Comparison of ENCODE assay signal across 8 cellular contexts in genomic region chr21:33948096-33948950, GRCh38. TPM values are rescaled to one million over a fixed set of nuclear protein-coding genes. Genes with fewer than 3 reads are reported as not detected.
DNase-seq lines count a peak whose midpoint lies in the region; ATAC-seq and TF ChIP-seq lines count a peak whose summit lies in the region.

No MANE protein-coding gene starts in this region.

- no TSS peak for BruUV-seq in HCT116 (replicated peaks; lab: Mats Ljungman, UMichigan)

- peak; percentile 94 for DNase-seq in G401 (ENCODE audit: low spot score)
- peak; percentile 61 for DNase-seq in HCT116 (ENCODE audit: low read depth, low spot score)
- DNase-seq in NCI-H1092 (lab: John Stamatoyannopoulos, UW), result peak; percentile 87
- DNase-seq in T-cell, result peak; percentile 73 to 95 (median 88)
- peak; percentile 55 for DNase-seq in amniotic stem cell (lab: John Stamatoyannopoulos, UW)
- DNase-seq in hepatocyte (ENCODE audit: low spot score), result peak; percentile 84
- DNase-seq in skeletal muscle cell (ENCODE audit: low read depth), result no peak
- no peak for DNase-seq in AG08395 (ENCODE audit: low spot score)

- H3K79me2 ChIP-seq in HCT116 (ENCODE audit: insufficient read depth, low read length) (no peaks in the 10 kb centered on the region), hepatocyte (no peaks in the 10 kb centered on the region)

- H3K9me3 ChIP-seq in HCT116 (ENCODE audit: control insufficient read depth in 1 of 2, insufficient read depth in 1 of 2, low read depth in 1 of 2, low read length in 2 of 2) (no peaks in the 10 kb centered on the region), hepatocyte (ENCODE audit: low read depth) (no peaks in the 10 kb centered on the region)

- in situ Hi-C loops in G401 (cut with HindIII; ENCODE audit: low sequenced_read_pairs), result no loop called here

- intact Hi-C loops in HCT116 (cut with micrococcal nuclease), result loop anchor here (10.0 kb wide), 1 partner anchor 126 kb away; the partner anchor contains the start of genes MRPS6 and SLC5A3

- no peak for TF ChIP-seq POLR2A in HCT116 (IDR thresholded peaks at IDR 0.05; ENCODE audit: borderline replicate concordance, extremely low read depth, insufficient read depth, insufficient read length)

- peaks cover 0 to 10% (median 8%) of the 10 kb centered on the region in 3 donors for H3K9me3 Mint-ChIP-seq in T-cell

- peak overlapping the region; percentile 65 for H3K9ac ChIP-seq in HCT116 (ENCODE audit: low read length)

- peak overlapping the region; percentile 24 to 52 for H3K4me3 ChIP-seq in HCT116 (replicated peaks in 1 of 2; ENCODE audit: low read depth in 1 of 2, low read length in 2 of 2)
- H3K4me3 ChIP-seq in hepatocyte, result no peak overlapping the region
- peak overlapping the region; percentile 19 for H3K4me3 ChIP-seq in skeletal muscle cell (ENCODE audit: low read depth, low read length)

- H3K4me1 ChIP-seq in HCT116 (ENCODE audit: control insufficient read depth in 1 of 2, insufficient read depth in 2 of 2, low read length in 2 of 2) (peaks cover 32 to 40% of the 10 kb centered on the region in 2 experiments), hepatocyte (ENCODE audit: insufficient read depth) (peaks cover 23% of the 10 kb centered on the region)

- CTCF ChIA-PET in HCT116 (lab: Charles Lee) (interaction anchor here (0.9 to 2.7 kb wide), 4 partner anchors 13 to 419 kb away, joined by 3 to 15 read pairs (median 4); no protein-coding TSS in a partner anchor), T-cell (lab: Charles Lee) (interaction anchor here in 1 of 2 donors (0.5 to 3.9 kb wide), 10 partner anchors 11 to 400 kb away, joined by 3 to 43 read pairs (median 5); partner anchors contain the start of genes MRPS6 and SLC5A3)

- peaks cover 45% of the 10 kb centered on the region for H3K36me3 Mint-ChIP-seq in T-cell

- peak overlapping the region; percentile 99 for H3K27ac Mint-ChIP-seq in T-cell

- H3K9me2 ChIP-seq in HCT116 (ENCODE audit: insufficient read depth), result no peaks in the 10 kb centered on the region
- no peaks in the 10 kb centered on the region for H3K9me2 ChIP-seq in hepatocyte (replicated peaks; ENCODE audit: insufficient read depth)

- H4K20me1 ChIP-seq in HCT116 (ENCODE audit: insufficient read depth), result no peaks in the 10 kb centered on the region
- no peaks in the 10 kb centered on the region for H4K20me1 ChIP-seq in hepatocyte (ENCODE audit: insufficient read depth, poor library complexity, severe bottlenecking)

- H3K4me3 Mint-ChIP-seq in T-cell, result peak overlapping the region; percentile 74 to 80 (median 76)

- peak overlapping the region; percentile 86 for H3K4me2 ChIP-seq in HCT116 (ENCODE audit: low read length)
- H3K4me2 ChIP-seq in hepatocyte, result peak overlapping the region; percentile 60

- TF ChIP-seq CTCF in HCT116 (IDR thresholded peaks at IDR 0.05 in 2 of 3, conservative IDR thresholded peaks at IDR 0.05 in 1 of 3; ENCODE audit: borderline replicate concordance in 1 of 3, insufficient read depth in 1 of 3, low read depth in 2 of 3, low read length in 2 of 3) (no peak), hepatocyte (IDR thresholded peaks at IDR 0.05; ENCODE audit: poor library complexity) (no peak)

- RAD21 ChIA-PET in HCT116 (lab: Charles Lee; ENCODE audit: low non-redundant PET in 1 of 2, low total read pairs in 2 of 2, uncharacterized antibody in 2 of 2, unreplicated experiment in 2 of 2), result interaction anchor here (0.7 to 1.1 kb wide), 3 partner anchors 206 to 399 kb away, joined by 3 to 4 read pairs (median 3); no protein-coding TSS in a partner anchor

- WGBS in hepatocyte (ENCODE audit: low lambda C conversion rate, missing lambda C conversion rate), result 37% methylated on average over 17 of the region's 17 CpGs

- peaks cover 81 to 91% (median 89%) of the 10 kb centered on the region in 3 donors for H3K4me1 Mint-ChIP-seq in T-cell

- H3K27ac ChIP-seq in HCT116 (ENCODE audit: low read depth, low read length), result peak overlapping the region; percentile 86
- peak overlapping the region; percentile 90 for H3K27ac ChIP-seq in hepatocyte

- H3K27me3 ChIP-seq in HCT116 (ENCODE audit: insufficient read depth, low read length) (no peaks in the 10 kb centered on the region), hepatocyte (no peaks in the 10 kb centered on the region)

- no peak for TF ChIP-seq RAD21 in HCT116 (IDR thresholded peaks at IDR 0.05; ENCODE audit: low read depth)

- H3K27me3 Mint-ChIP-seq in T-cell, result no peaks in the 10 kb centered on the region

- peak; percentile 77 for ATAC-seq in HCT116
- peak; percentile 63 to 73 (median 65) for ATAC-seq in T-cell (replicated peaks in 1 of 4)

- H3K36me3 ChIP-seq in HCT116 (ENCODE audit: control insufficient read depth in 1 of 2, insufficient read depth in 2 of 2, low read length in 2 of 2) (no peaks in the 10 kb centered on the region), hepatocyte (replicated peaks; ENCODE audit: insufficient read depth, low read depth) (no peaks in the 10 kb centered on the region)

- H2AFZ ChIP-seq in HCT116 (ENCODE audit: low read depth, low read length, poor library complexity, severe bottlenecking) (peak overlapping the region; percentile 2), hepatocyte (peak overlapping the region; percentile 17)

- POLR2A ChIA-PET in HCT116 (lab: Charles Lee), result interaction anchor here (0.9 to 1.5 kb wide), 3 partner anchors 10 to 28 kb away, joined by 4 to 5 read pairs (median 4); no protein-coding TSS in a partner anchor
- POLR2A ChIA-PET in T-cell (lab: Charles Lee), result interaction anchor here (0.5 to 3.5 kb wide), 25 partner anchors 9 to 1669 kb away, joined by 3 to 69 read pairs (median 5); partner anchors contain the start of gene MIS18A (in 1 of the 2)

TF ChIP-seq in HCT116, 20 proteins besides CTCF, POLR2A, EP300 and RAD21:
- TF ChIP-seq SRF (IDR thresholded peaks at IDR 0.05; ENCODE audit: low read depth), result no peak
- TF ChIP-seq TCF7L2 (IDR thresholded peaks at IDR 0.05; ENCODE audit: borderline replicate concordance, extremely low read depth, insufficient read depth, insufficient read length), result peak; percentile 5
- TF ChIP-seq ZNF274 (IDR thresholded peaks at IDR 0.05; ENCODE audit: low read depth, low read length), result no peak
- no peak for TF ChIP-seq CBX3 (IDR thresholded peaks at IDR 0.05; ENCODE audit: low read depth)

RNA-seq across cellular contexts. Expression of gene ATP5PO, which starts 32.7 kb away (rescaled TPM):
- total RNA-seq in G401 (2014; rRNA removed; shearing (Covaris generic)), result 251 and 334 TPM in 2 replicates
- total RNA-seq in HCT116 (2021; ENCODE audit: unreplicated experiment) (238 TPM), T-cell (100 to 1,000 TPM; 125 to 138 (median 137) TPM), hepatocyte (208 and 215 TPM in 2 replicates)
- 214 and 306 TPM in 2 replicates for polyA plus RNA-seq in HCT116 (2012)
- 311 and 354 TPM in 2 replicates for polyA plus RNA-seq in hepatocyte

Comparison
In these comparisons a context has a peak if more than half of its experiments do, and no peak if none do; other contexts are left out.
1. DNase-seq: peak in G401 (single experiment), HCT116 (single experiment), NCI-H1092 (single experiment), T-cell (34 of 34), amniotic stem cell (single experiment) and hepatocyte (single experiment); none in skeletal muscle cell (single experiment) and AG08395 (single experiment).